ENCODE assay signal across 22 cellular contexts in genomic region chr12:22169281-22169824, GRCh38.
DNase-seq lines count a peak whose midpoint lies in the region; ATAC-seq and TF ChIP-seq lines count a peak whose summit lies in the region.
"Had no signal": no experiment of that assay in that cellular context is flagged by ENCODE, and none has a peak within 500 bp of the region (broad histone marks: within the 10 kb centered on the region; RNA-seq: fewer than 3 reads in every experiment).

No MANE protein-coding gene starts in this region.

- no peak for DNase-seq in activated naive CD4-positive, alpha-beta T cell treated with anti-CD3 and anti-CD28 coated beads, Interleukin-2, amount 10 ng/mL, durations not matched to agents 7 days and 5 days
- DNase-seq in SK-MEL-5 (ENCODE audit: low read depth, low spot score) (peak; percentile 36), prostate gland (ENCODE audit: low spot score) (peak; percentile 4), testis (no peak)
- DNase-seq in activated CD4-positive, alpha-beta T cell treated with anti-CD3 and anti-CD28 coated beads, Interleukin-2, amount 50 U/mL, for 1 hour, result no peak
- DNase-seq: BE2C; CD4-positive, alpha-beta T cell; COR-L47; MG63; NCI-H1048; NCI-H1436; NCI-H187 treated with DMSO at 0.1 percent for 48 hours; NCI-H2107; NCI-H345; SHP77 treated with DMSO at 0.1 percent for 48 hours; SK-N-SH had no signal

- no peaks in the 10 kb centered on the region for H3K27me3 ChIP-seq in prostate gland (replicated peaks; ENCODE audit: insufficient read depth)
- no peaks in the 10 kb centered on the region for H3K27me3 ChIP-seq in testis
- H3K27me3 ChIP-seq: BE2C, MG63 had no signal

- no peaks in the 10 kb centered on the region for H3K27me3 Mint-ChIP-seq in activated naive CD4-positive, alpha-beta T cell treated with anti-CD3 and anti-CD28 coated beads, Interleukin-2, amount 50 U/mL, for 24 hours
- H3K27me3 Mint-ChIP-seq in activated naive CD4-positive, alpha-beta T cell treated with anti-CD3 and anti-CD28 coated beads, Interleukin-2, amount 10 ng/mL, durations not matched to agents 7 days and 5 days, result no peaks in the 10 kb centered on the region
- H3K27me3 Mint-ChIP-seq: CD4-positive, alpha-beta T cell had no signal

- H3K4me3 Mint-ChIP-seq in activated naive CD4-positive, alpha-beta T cell treated with anti-CD3 and anti-CD28 coated beads, Interleukin-2, amount 50 U/mL, for 24 hours, result no peak overlapping the region
- H3K4me3 Mint-ChIP-seq in activated naive CD4-positive, alpha-beta T cell treated with anti-CD3 and anti-CD28 coated beads, Interleukin-2, amount 10 ng/mL, durations not matched to agents 7 days and 5 days, result no peak overlapping the region
- H3K4me3 Mint-ChIP-seq: CD4-positive, alpha-beta T cell had no signal

- intact Hi-C loops in prostate gland (cut with DNase I) (no loop called here), testis (cut with DNase I; ENCODE audit: low total_unique reads) (no loop called here)

- no peaks in the 10 kb centered on the region for H3K9me3 Mint-ChIP-seq in activated naive CD4-positive, alpha-beta T cell treated with anti-CD3 and anti-CD28 coated beads, Interleukin-2, amount 50 U/mL, for 24 hours
- peaks cover 2% of the 10 kb centered on the region for H3K9me3 Mint-ChIP-seq in activated naive CD4-positive, alpha-beta T cell treated with anti-CD3 and anti-CD28 coated beads, Interleukin-2, amount 10 ng/mL, durations not matched to agents 7 days and 5 days
- H3K9me3 Mint-ChIP-seq: CD4-positive, alpha-beta T cell had no signal

- H3K27ac ChIP-seq in KOPT-K1 (ENCODE audit: low read depth, low read length, poor library complexity, severe bottlenecking), result peak overlapping the region; percentile 24
- no peak overlapping the region for H3K27ac ChIP-seq in prostate gland
- H3K27ac ChIP-seq in testis, result no peak overlapping the region
- H3K27ac ChIP-seq: A549, KMS-11 had no signal

- CTCF ChIA-PET in activated naive CD4-positive, alpha-beta T cell treated with anti-CD3 and anti-CD28 coated beads, Interleukin-2, amount 10 ng/mL, durations not matched to agents 7 days and 5 days (lab: Charles Lee), result no interaction called here

- H3K36me3 ChIP-seq in KOPT-K1 (ENCODE audit: insufficient read depth, low read length) (no peaks in the 10 kb centered on the region), prostate gland (no peaks in the 10 kb centered on the region), testis (ENCODE audit: low read depth, missing control alignments) (no peaks in the 10 kb centered on the region)
- H3K36me3 ChIP-seq: BE2C, MG63 had no signal

- H3K27ac Mint-ChIP-seq in activated naive CD4-positive, alpha-beta T cell treated with anti-CD3 and anti-CD28 coated beads, Interleukin-2, amount 50 U/mL, for 24 hours, result peak overlapping the region; percentile 47
- no peak overlapping the region for H3K27ac Mint-ChIP-seq in activated naive CD4-positive, alpha-beta T cell treated with anti-CD3 and anti-CD28 coated beads, Interleukin-2, amount 10 ng/mL, durations not matched to agents 7 days and 5 days
- H3K27ac Mint-ChIP-seq: CD4-positive, alpha-beta T cell had no signal

- WGBS in prostate gland, result 84% methylated on average over 5 of the region's 5 CpGs
- WGBS in testis, 2 donors, result 77 to 88% methylated on average over 5 of the region's 5 CpGs

- H3K4me1 ChIP-seq in prostate gland (replicated peaks), result no peaks in the 10 kb centered on the region
- H3K4me1 ChIP-seq in testis, result no peaks in the 10 kb centered on the region
- H3K4me1 ChIP-seq: A549, BE2C had no signal

- no peak for TF ChIP-seq CTCF in prostate gland (IDR thresholded peaks at IDR 0.05)
- no peak for TF ChIP-seq CTCF in testis (IDR thresholded peaks at IDR 0.05)

- H3K9me3 ChIP-seq in KOPT-K1 (ENCODE audit: insufficient read depth, low read length, poor library complexity, severe bottlenecking) (no peaks in the 10 kb centered on the region), prostate gland (no peaks in the 10 kb centered on the region), testis (no peaks in the 10 kb centered on the region)
- H3K9me3 ChIP-seq: A549, BE2C, MG63, SK-N-SH had no signal

- H3K4me3 ChIP-seq in prostate gland (no peak overlapping the region), testis (no peak overlapping the region)
- H3K4me3 ChIP-seq: A549, MG63 had no signal

- no peaks in the 10 kb centered on the region for H3K36me3 Mint-ChIP-seq in activated naive CD4-positive, alpha-beta T cell treated with anti-CD3 and anti-CD28 coated beads, Interleukin-2, amount 50 U/mL, for 24 hours
- H3K36me3 Mint-ChIP-seq in activated naive CD4-positive, alpha-beta T cell treated with anti-CD3 and anti-CD28 coated beads, Interleukin-2, amount 10 ng/mL, durations not matched to agents 7 days and 5 days, result peaks cover 1% of the 10 kb centered on the region

- peaks cover 24% of the 10 kb centered on the region for H3K4me1 Mint-ChIP-seq in activated naive CD4-positive, alpha-beta T cell treated with anti-CD3 and anti-CD28 coated beads, Interleukin-2, amount 50 U/mL, for 24 hours
- H3K4me1 Mint-ChIP-seq in activated naive CD4-positive, alpha-beta T cell treated with anti-CD3 and anti-CD28 coated beads, Interleukin-2, amount 10 ng/mL, durations not matched to agents 7 days and 5 days, result peaks cover 14% of the 10 kb centered on the region

- no peak for ATAC-seq in HG02870 (IDR thresholded peaks at IDR 0.05; ENCODE audit: unreplicated experiment)
- ATAC-seq: A549, HCT116 had no signal

- no peak for TF ChIP-seq POLR2A in prostate gland (IDR thresholded peaks at IDR 0.05)
- no peak for TF ChIP-seq POLR2A in testis (IDR thresholded peaks at IDR 0.05)

- in situ Hi-C loops in SK-MEL-5 (cut with HindIII; ENCODE audit: low pct_unique_long_range_greater_than_20kb, low sequenced_read_pairs), result no loop called here

Comparison
In these comparisons a context has a peak if more than half of its experiments do, and no peak if none do; other contexts are left out.
1. DNase-seq: peak in SK-MEL-5 (single experiment) and prostate gland (single experiment); none in activated naive CD4-positive, alpha-beta T cell treated with anti-CD3 and anti-CD28 coated beads, Interleukin-2, amount 10 ng/mL, durations not matched to agents 7 days and 5 days (single experiment), testis (single experiment) and activated CD4-positive, alpha-beta T cell treated with anti-CD3 and anti-CD28 coated beads, Interleukin-2, amount 50 U/mL, for 1 hour (single experiment).